ENCODE assay signal across 13 cellular contexts in genomic region chr9:14180942-14181270, GRCh38.
DNase-seq lines count a peak whose midpoint lies in the region; ATAC-seq and TF ChIP-seq lines count a peak whose summit lies in the region.
"Had no signal": no experiment of that assay in that cellular context is flagged by ENCODE, and none has a peak within 500 bp of the region (broad histone marks: within the 10 kb centered on the region; RNA-seq: fewer than 3 reads in every experiment).

No MANE protein-coding gene starts in this region.

- H4K5ac ChIP-seq in IMR-90 (ENCODE audit: low read depth, low read length) = no peak overlapping the region

- TF ChIP-seq EP300 in stomach (IDR thresholded peaks at IDR 0.05) = no peak

- no peak overlapping the region for H2BK15ac ChIP-seq in IMR-90 (ENCODE audit: low read depth, low read length)
- H2BK15ac ChIP-seq in mesenchymal stem cell (ENCODE audit: low read depth, poor library complexity, severe bottlenecking) = no peak overlapping the region

- no peak for TF ChIP-seq RAD21 in IMR-90 (IDR thresholded peaks at IDR 0.05; ENCODE audit: low read length)

- H3K4me2 ChIP-seq in IMR-90 (ENCODE audit: low read depth, low read length) (peak overlapping the region; percentile 45; the same call in 1 of the 2 replicates), mesenchymal stem cell (ENCODE audit: low read length, poor library complexity, severe bottlenecking) (no peak overlapping the region)

- CTCF ChIA-PET in IMR-90 (lab: Yijun Ruan, JAX) = no interaction called here

- H3K79me1 ChIP-seq in IMR-90 (ENCODE audit: low read depth in 1 of 2, low read length in 2 of 2) (no peaks in the 10 kb centered on the region), mesenchymal stem cell (replicated peaks; ENCODE audit: low read length, poor library complexity, severe bottlenecking) (peaks cover 6% of the 10 kb centered on the region)

- H2BK20ac ChIP-seq in IMR-90 (ENCODE audit: low read depth, low read length) = no peak overlapping the region

- no peak overlapping the region for H3K27ac ChIP-seq in IMR-90 (ENCODE audit: insufficient read depth, low read length)
- peak overlapping the region in 45 of 59 donors; percentile 3 to 75 (median 45) for H3K27ac ChIP-seq in dorsolateral prefrontal cortex
- no peak overlapping the region for H3K27ac ChIP-seq in mesenchymal stem cell (ENCODE audit: low read length, poor library complexity, severe bottlenecking)
- peak overlapping the region; percentile 52 to 81 (median 71) for H3K27ac ChIP-seq in stomach

- H3K18ac ChIP-seq in IMR-90 (ENCODE audit: low read depth, low read length) = no peak overlapping the region
- no peak overlapping the region for H3K18ac ChIP-seq in mesenchymal stem cell (ENCODE audit: low read depth in 1 of 2, low read length in 2 of 2)

- H3K27me3 ChIP-seq in IMR-90 (ENCODE audit: control insufficient read depth, insufficient read depth, low read length) = no peaks in the 10 kb centered on the region
- no peaks in the 10 kb centered on the region for H3K27me3 ChIP-seq in dorsolateral prefrontal cortex
- H3K27me3 ChIP-seq in mesenchymal stem cell (ENCODE audit: control insufficient read depth in 1 of 2, insufficient read depth in 1 of 2, low read length in 2 of 2) = no peaks in the 10 kb centered on the region
- H3K27me3 ChIP-seq in stomach = no peaks in the 10 kb centered on the region
- H3K27me3 ChIP-seq: BE2C had no signal

- BruUV-seq in IMR-90 (replicated peaks; lab: Mats Ljungman, UMichigan) = no TSS peak

- in situ Hi-C loops in IMR-90 (cut with MboI; ENCODE audit: low sequenced_read_pairs) = no loop called here

- no peak overlapping the region for H2BK12ac ChIP-seq in mesenchymal stem cell (ENCODE audit: low read length in 2 of 2)

- dilution Hi-C loops in IMR-90 (cut with HindIII; ENCODE audit: low sequenced_read_pairs, unreplicated experiment) = no loop called here

- WGBS in IMR-90 (ENCODE audit: extremely low coverage in 2 of 2, insufficient read length in 1 of 2), 2 experiments = no CpG with 5 or more reads among the region's 1 CpG
- WGBS in mesenchymal stem cell = no CpG with 5 or more reads among the region's 1 CpG
- WGBS in stomach, 5 donors = 23 to 74% (median 31%) methylated on average over 1 of the region's 1 CpG

- H3K36me3 ChIP-seq in IMR-90 (ENCODE audit: control insufficient read depth, insufficient read depth, low read length) (no peaks in the 10 kb centered on the region), mesenchymal stem cell (ENCODE audit: control insufficient read depth in 1 of 2, insufficient read depth in 2 of 2, low read depth in 1 of 2, low read length in 2 of 2) (no peaks in the 10 kb centered on the region), stomach (no peaks in the 10 kb centered on the region)
- H3K36me3 ChIP-seq: BE2C had no signal

- no peak overlapping the region for H3K23ac ChIP-seq in IMR-90 (ENCODE audit: low read depth, low read length)
- no peak overlapping the region for H3K23ac ChIP-seq in mesenchymal stem cell (ENCODE audit: low read length in 2 of 2)

- no peak overlapping the region for H2AK9ac ChIP-seq in IMR-90 (replicated peaks; ENCODE audit: low read depth, low read length, poor library complexity)

- DNase-seq in IMR-90 (no peak), dorsolateral prefrontal cortex (no peak), mesenchymal stem cell (no peak), stomach (no peak), middle frontal gyrus (ENCODE audit: extremely low spot score, low spot score) (no peak), activated gamma-delta T cell (lab: John Stamatoyannopoulos, UW) (no peak), DMS79 (lab: John Stamatoyannopoulos, UW) (no peak)
- DNase-seq: BE2C, DMS79 treated with DMSO at 0.1 percent for 48 hours, NCI-H187 treated with DMSO at 0.1 percent for 48 hours, SIG-M5 had no signal

- no peak overlapping the region for H3K56ac ChIP-seq in IMR-90 (ENCODE audit: extremely low read depth, insufficient read depth, low read length)

- no peaks in the 10 kb centered on the region for H3K9me3 ChIP-seq in IMR-90 (ENCODE audit: control insufficient read depth, insufficient read depth, low read length)
- no peaks in the 10 kb centered on the region for H3K9me3 ChIP-seq in mesenchymal stem cell (ENCODE audit: control insufficient read depth, low read length)
- H3K9me3 ChIP-seq in stomach = no peaks in the 10 kb centered on the region
- H3K9me3 ChIP-seq: BE2C had no signal

- H2BK5ac ChIP-seq in IMR-90 (ENCODE audit: low read depth, low read length, poor library complexity, severe bottlenecking) (no peak overlapping the region), mesenchymal stem cell (ENCODE audit: low read depth, low read length, poor library complexity, severe bottlenecking) (no peak overlapping the region)

- H3K9ac ChIP-seq in IMR-90 (ENCODE audit: low read depth, low read length) = no peak overlapping the region
- H3K9ac ChIP-seq in mesenchymal stem cell (ENCODE audit: low read length) = peak overlapping the region; percentile 75

- H2AFZ ChIP-seq in IMR-90 (replicated peaks; ENCODE audit: low read length, poor library complexity) = no peak overlapping the region
- H2AFZ ChIP-seq in mesenchymal stem cell (ENCODE audit: low read depth, low read length) = no peak overlapping the region

- H2AK5ac ChIP-seq in IMR-90 (ENCODE audit: low read depth, low read length) (no peak overlapping the region), mesenchymal stem cell (ENCODE audit: low read length, severe bottlenecking) (no peak overlapping the region)

- no peak overlapping the region for H3K14ac ChIP-seq in IMR-90 (replicated peaks; ENCODE audit: low read depth, low read length)
- no peak overlapping the region for H3K14ac ChIP-seq in mesenchymal stem cell (ENCODE audit: low read length in 2 of 2)

- no peaks in the 10 kb centered on the region for H4K20me1 ChIP-seq in IMR-90 (ENCODE audit: insufficient read depth, low read length)

- no peaks in the 10 kb centered on the region for H3K4me1 ChIP-seq in IMR-90 (ENCODE audit: control insufficient read depth, insufficient read depth, low read length)
- no peaks in the 10 kb centered on the region for H3K4me1 ChIP-seq in mesenchymal stem cell (ENCODE audit: control insufficient read depth, insufficient read depth, low read depth, low read length)
- H3K4me1 ChIP-seq in stomach = peaks cover 26 to 65% (median 41%) of the 10 kb centered on the region in 4 donors

- no peak overlapping the region for H4K91ac ChIP-seq in IMR-90 (ENCODE audit: insufficient read depth, low read depth, low read length)
- H4K91ac ChIP-seq in mesenchymal stem cell (ENCODE audit: low read length) = no peak overlapping the region

- no peak overlapping the region for H3K4ac ChIP-seq in IMR-90 (ENCODE audit: low read depth, low read length)
- no peak overlapping the region for H3K4ac ChIP-seq in mesenchymal stem cell (ENCODE audit: low read depth in 1 of 2, low read length in 2 of 2)

- POLR2A ChIA-PET in IMR-90 (lab: Charles Lee; ENCODE audit: unreplicated experiment) = no interaction called here

- intact Hi-C loops in IMR-90 (cut with micrococcal nuclease) (no loop called here), dorsolateral prefrontal cortex (cut with DNase I) (no loop called here), stomach (cut with DNase I; ENCODE audit: low total_unique reads) (no loop called here)

- ATAC-seq in IMR-90 (ENCODE audit: low read depth) (no peak), HG02938 (IDR thresholded peaks at IDR 0.05; ENCODE audit: unreplicated experiment) (no peak)
- ATAC-seq: K562 had no signal

- TF ChIP-seq CTCF in IMR-90 (conservative IDR thresholded peaks at IDR 0.05; ENCODE audit: low read depth, low read length) = no peak
- TF ChIP-seq CTCF in dorsolateral prefrontal cortex (IDR thresholded peaks at IDR 0.05 in 54 of 56, conservative IDR thresholded peaks at IDR 0.05 in 2 of 56; ENCODE audit: low read depth in 1 of 56, partially characterized antibody in 56 of 56) = no peak
- no peak for TF ChIP-seq CTCF in stomach (IDR thresholded peaks at IDR 0.05)

- H3K9me1 ChIP-seq in IMR-90 (ENCODE audit: insufficient read depth, low read length) = no peaks in the 10 kb centered on the region

- H4K8ac ChIP-seq in IMR-90 (ENCODE audit: low read depth in 2 of 2, low read length in 2 of 2) (no peak overlapping the region), mesenchymal stem cell (ENCODE audit: low read length) (no peak overlapping the region)

- H3K4me3 ChIP-seq in IMR-90 (ENCODE audit: insufficient read depth, low read depth, low read length) (no peak overlapping the region), dorsolateral prefrontal cortex (peak overlapping the region in 51 of 59 donors; percentile 1 to 54 (median 29)), mesenchymal stem cell (ENCODE audit: insufficient read depth in 1 of 2, low read depth in 1 of 2, low read length in 2 of 2) (peak overlapping the region in 1 of 2 experiments; percentile 66), stomach (peak overlapping the region; percentile 3 to 25 (median 18))
- H3K4me3 ChIP-seq: K562 had no signal

- TF ChIP-seq POLR2A in IMR-90 (IDR thresholded peaks at IDR 0.05; ENCODE audit: low read depth, low read length) (no peak), stomach (IDR thresholded peaks at IDR 0.05) (no peak)

- H2BK120ac ChIP-seq in IMR-90 (ENCODE audit: low read depth, low read length) (no peak overlapping the region), mesenchymal stem cell (ENCODE audit: low read depth, low read length) (no peak overlapping the region)

TF ChIP-seq in IMR-90, 13 proteins besides CTCF, POLR2A, EP300 and RAD21 (continues in another document):
- TF ChIP-seq MAZ (IDR thresholded peaks at IDR 0.05; ENCODE audit: borderline replicate concordance, low read depth, low read length) (no peak), MXI1 (IDR thresholded peaks at IDR 0.05; ENCODE audit: borderline replicate concordance, low read depth, low read length) (no peak), CHD1 (IDR thresholded peaks at IDR 0.05; ENCODE audit: low read depth, low read length) (no peak), FOS (IDR thresholded peaks at IDR 0.05; ENCODE audit: low read depth, low read length) (no peak), MAFK (IDR thresholded peaks at IDR 0.05; ENCODE audit: low read depth, low read length) (no peak), SMC3 (IDR thresholded peaks at IDR 0.05; ENCODE audit: low read depth, low read length) (no peak), USF2 (IDR thresholded peaks at IDR 0.05; ENCODE audit: low read depth, low read length) (no peak), BHLHE40 (IDR thresholded peaks at IDR 0.05; ENCODE audit: low read depth, low read length) (no peak)

Comparison
In these comparisons a context has a peak if more than half of its experiments do, and no peak if none do; other contexts are left out.
1. H3K27ac ChIP-seq: peak in dorsolateral prefrontal cortex (45 of 59) and stomach (5 of 5); none in IMR-90 (single experiment) and mesenchymal stem cell (single experiment).